13 cellular contexts compared by ENCODE assay signal in the genomic region with DNA sequence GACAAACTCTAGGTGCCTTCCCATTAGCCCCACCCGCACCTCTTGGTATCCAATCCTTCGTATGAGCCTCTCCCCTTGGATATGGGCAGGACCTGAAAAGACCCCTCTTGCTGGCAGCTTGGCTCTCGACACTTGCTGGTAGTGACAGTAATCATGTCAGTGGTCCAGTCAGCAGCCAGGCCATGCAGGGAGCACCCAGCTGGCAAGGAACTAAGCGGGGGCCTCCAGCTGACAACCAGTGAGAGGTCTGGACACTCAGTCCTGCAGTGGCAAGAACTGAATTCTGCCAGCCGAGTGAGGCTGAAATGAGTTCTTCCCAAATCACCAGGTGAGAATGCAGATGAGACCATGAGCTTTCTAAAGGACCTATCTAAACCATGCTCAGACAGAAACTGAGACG.
"Had no signal": no experiment of that assay in that cellular context is flagged by ENCODE, and none has a peak within 500 bp of the region (broad histone marks: within the 10 kb centered on the region; RNA-seq: fewer than 3 reads in every experiment).

No MANE protein-coding gene starts in this region.

- H3K4me3 ChIP-seq: lower lobe of right lung, pancreas, tibial artery had no signal

- H3K4me3 Mint-ChIP-seq: T-cell had no signal

- H3K9me3 ChIP-seq: lower lobe of right lung, pancreas, tibial artery had no signal

- H3K27me3 ChIP-seq: pancreas, tibial artery had no signal

- H3K27me3 Mint-ChIP-seq: T-cell had no signal

- ATAC-seq: activated naive CD4-positive, alpha-beta T cell treated with anti-CD3 and anti-CD28 coated beads, Interleukin-2, amount 50 U/mL, for 72 hours; left colon; lower lobe of right lung; pancreas; T-cell had no signal

- H3K4me1 Mint-ChIP-seq: T-cell had no signal

- H3K27ac ChIP-seq: lower lobe of right lung, pancreas, tibial artery had no signal

- DNase-seq: activated CD4-positive, alpha-beta T cell treated with anti-CD3 and anti-CD28 coated beads, Interleukin-2, amount 50 U/mL, for 48 hours; activated CD4-positive, CD25-positive, alpha-beta regulatory T cell treated with anti-CD3 and anti-CD28 coated beads, Interleukin-2, amount 50 U/mL, for 72 hours; caudate nucleus; head of caudate nucleus; left colon; lower lobe of right lung; pancreas; stimulated activated CD4-positive, alpha-beta T cell treated with anti-CD3 and anti-CD28 coated beads, Interleukin-2, amount 100 ng/mL, for 48 hours; stimulated activated naive CD4-positive, alpha-beta T cell; T-cell; T1000; tibial artery had no signal

- H3K9me3 Mint-ChIP-seq: activated naive CD4-positive, alpha-beta T cell treated with anti-CD3 and anti-CD28 coated beads, Interleukin-2, amount 50 U/mL, for 72 hours; T-cell had no signal

- H3K4me1 ChIP-seq: lower lobe of right lung, pancreas, tibial artery had no signal
